ENCODE assay signal across 8 cellular contexts in the genomic region with DNA sequence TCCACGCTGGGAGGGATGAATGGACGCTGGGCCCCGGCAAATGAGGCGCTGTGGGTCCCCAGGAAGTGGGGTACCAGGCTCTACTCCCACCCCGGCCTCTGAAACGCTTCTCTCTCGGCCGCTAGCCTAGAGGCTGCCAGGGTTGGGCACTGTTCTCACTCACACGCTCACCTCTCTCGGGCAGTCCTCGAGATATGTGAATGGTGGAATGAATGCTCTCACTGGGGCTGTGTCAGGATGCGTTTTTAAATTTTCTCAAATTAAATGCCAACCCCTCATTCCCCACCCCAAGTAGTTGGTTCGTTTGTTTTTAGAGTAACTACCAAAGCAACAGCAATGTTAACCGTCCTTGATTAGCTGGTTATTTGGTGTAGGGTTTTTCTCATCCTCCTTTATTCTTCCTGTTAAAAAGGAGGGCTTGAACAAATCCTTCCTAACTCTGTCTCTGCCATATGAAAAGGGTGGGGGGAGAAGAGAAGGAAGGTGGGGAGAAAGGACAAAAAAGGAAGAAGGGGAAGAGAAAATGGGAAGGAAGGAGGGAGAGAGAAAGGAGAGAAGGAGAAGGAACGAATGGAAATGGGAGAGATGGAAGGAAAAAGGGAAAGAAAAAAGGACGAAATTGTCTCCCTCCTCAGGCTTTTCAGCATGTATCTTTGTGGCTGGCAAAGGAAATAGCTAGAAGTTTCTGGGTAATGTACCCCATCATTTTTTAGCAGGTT. TPM values are rescaled to one million over a fixed set of nuclear protein-coding genes. Genes with fewer than 3 reads are reported as not detected.
DNase-seq lines count a peak whose midpoint lies in the region; ATAC-seq and TF ChIP-seq lines count a peak whose summit lies in the region.

No MANE protein-coding gene starts in this region.

- peaks cover 14% of the 10 kb centered on the region for H3K36me3 ChIP-seq in osteoblast (ENCODE audit: insufficient read depth, low read length)

- peaks cover 91% of the 10 kb centered on the region for H3K27me3 Mint-ChIP-seq in activated CD4-positive, alpha-beta T cell treated with anti-CD3 and anti-CD28 coated beads, Interleukin-2, amount 10 ng/mL, durations not matched to agents 24 days and 14 days
- H3K27me3 Mint-ChIP-seq in dendritic cell treated with granulocyte-macrophage colony-stimulating factor and Interleukin-4, amounts not matched to agents 40 ng/mL and 50 ng/mL, for 4 days: peaks cover 96% of the 10 kb centered on the region

- peaks cover 43% of the 10 kb centered on the region for H3K4me1 Mint-ChIP-seq in activated CD4-positive, alpha-beta T cell treated with anti-CD3 and anti-CD28 coated beads, Interleukin-2, amount 10 ng/mL, durations not matched to agents 24 days and 14 days
- peaks cover 55% of the 10 kb centered on the region for H3K4me1 Mint-ChIP-seq in dendritic cell treated with granulocyte-macrophage colony-stimulating factor and Interleukin-4, amounts not matched to agents 40 ng/mL and 50 ng/mL, for 4 days (ENCODE audit: low read depth)

- no peaks in the 10 kb centered on the region for H3K9me3 ChIP-seq in osteoblast (ENCODE audit: low read depth, low read length)

- peaks cover 74% of the 10 kb centered on the region for H3K79me2 ChIP-seq in osteoblast (ENCODE audit: insufficient read depth, low read length)

- peaks cover 30% of the 10 kb centered on the region for H3K4me1 ChIP-seq in osteoblast (ENCODE audit: insufficient read depth, low read length)

- H3K4me2 ChIP-seq in osteoblast (ENCODE audit: insufficient read depth, low read length): peak overlapping the region; percentile 99

- ATAC-seq in HG03520 (IDR thresholded peaks at IDR 0.05; ENCODE audit: unreplicated experiment): peak; percentile 13

- intact Hi-C loops in activated CD4-positive, alpha-beta T cell treated with anti-CD3 and anti-CD28 coated beads, Interleukin-2, amount 10 ng/mL, durations not matched to agents 24 days and 14 days (cut with micrococcal nuclease): loop anchor here (5.0 kb wide), 1 partner anchor 279 kb away; no protein-coding TSS in a partner anchor
- intact Hi-C loops in dendritic cell treated with granulocyte-macrophage colony-stimulating factor and Interleukin-4, amounts not matched to agents 40 ng/mL and 50 ng/mL, for 4 days (cut with micrococcal nuclease): no loop called here

- H4K20me1 ChIP-seq in osteoblast (ENCODE audit: insufficient read depth, low read length): peaks cover 7% of the 10 kb centered on the region

- no peaks in the 10 kb centered on the region for H3K9me3 Mint-ChIP-seq in activated CD4-positive, alpha-beta T cell treated with anti-CD3 and anti-CD28 coated beads, Interleukin-2, amount 10 ng/mL, durations not matched to agents 24 days and 14 days
- H3K9me3 Mint-ChIP-seq in dendritic cell treated with granulocyte-macrophage colony-stimulating factor and Interleukin-4, amounts not matched to agents 40 ng/mL and 50 ng/mL, for 4 days: no peaks in the 10 kb centered on the region

- TF ChIP-seq CTCF in osteoblast (IDR thresholded peaks at IDR 0.05; ENCODE audit: extremely low read depth, low read depth, low read length): no peak

- H3K36me3 Mint-ChIP-seq in activated CD4-positive, alpha-beta T cell treated with anti-CD3 and anti-CD28 coated beads, Interleukin-2, amount 10 ng/mL, durations not matched to agents 24 days and 14 days (ENCODE audit: low read depth): no peaks in the 10 kb centered on the region
- H3K36me3 Mint-ChIP-seq in dendritic cell treated with granulocyte-macrophage colony-stimulating factor and Interleukin-4, amounts not matched to agents 40 ng/mL and 50 ng/mL, for 4 days (ENCODE audit: low read depth): no peaks in the 10 kb centered on the region

- no peak for DNase-seq in activated CD4-positive, alpha-beta T cell treated with anti-CD3 and anti-CD28 coated beads, Interleukin-2, amount 10 ng/mL, durations not matched to agents 24 days and 14 days
- DNase-seq in activated CD4-positive, alpha-beta T cell treated with anti-CD3 and anti-CD28 coated beads for 4 hours: no peak
- DNase-seq in osteoblast (ENCODE audit: insufficient read length, low spot score, missing footprints) (peak; percentile 87), GM19240 (ENCODE audit: insufficient read length, low spot score) (no peak), NCI-H187 treated with DMSO at 0.1 percent for 48 hours (lab: John Stamatoyannopoulos, UW) (no peak), HK-2 (ENCODE audit: unreplicated experiment) (no peak)

- peak overlapping the region; percentile 85 for H3K4me3 Mint-ChIP-seq in activated CD4-positive, alpha-beta T cell treated with anti-CD3 and anti-CD28 coated beads, Interleukin-2, amount 10 ng/mL, durations not matched to agents 24 days and 14 days
- H3K4me3 Mint-ChIP-seq in dendritic cell treated with granulocyte-macrophage colony-stimulating factor and Interleukin-4, amounts not matched to agents 40 ng/mL and 50 ng/mL, for 4 days: peak overlapping the region; percentile 75

- H3K27ac Mint-ChIP-seq in activated CD4-positive, alpha-beta T cell treated with anti-CD3 and anti-CD28 coated beads, Interleukin-2, amount 10 ng/mL, durations not matched to agents 24 days and 14 days: no peak overlapping the region
- H3K27ac Mint-ChIP-seq in dendritic cell treated with granulocyte-macrophage colony-stimulating factor and Interleukin-4, amounts not matched to agents 40 ng/mL and 50 ng/mL, for 4 days: no peak overlapping the region

- H3K27ac ChIP-seq in osteoblast (ENCODE audit: low read depth, low read length): peak overlapping the region; percentile 98

- H3K27me3 ChIP-seq in osteoblast (ENCODE audit: insufficient read depth, low read length): no peaks in the 10 kb centered on the region

- H3K4me3 ChIP-seq in osteoblast (ENCODE audit: insufficient read depth, low read length): peak overlapping the region; percentile 99

- H2AFZ ChIP-seq in osteoblast (ENCODE audit: low read length): peak overlapping the region; percentile 56

RNA-seq across cellular contexts. Expression of a gene that starts 1.4 kb away (rescaled TPM):
- not detected in 2 replicates for total RNA-seq in activated CD4-positive, alpha-beta T cell treated with anti-CD3 and anti-CD28 coated beads, Interleukin-2, amount 10 ng/mL, durations not matched to agents 24 days and 14 days
- total RNA-seq in osteoblast: 66.2 and 72.2 TPM in 2 replicates

Comparison
In these comparisons a context has a peak if more than half of its experiments do, and no peak if none do; other contexts are left out.
1. RNA of a gene that starts 1.4 kb away (total RNA-seq): 66.2 to 72.2 TPM in osteoblast; not detected in activated CD4-positive, alpha-beta T cell treated with anti-CD3 and anti-CD28 coated beads, Interleukin-2, amount 10 ng/mL, durations not matched to agents 24 days and 14 days; every median in the first group is over 10 times any median in the second.